Comparison of ENCODE assay signal across 1 cellular context in the genomic region with DNA sequence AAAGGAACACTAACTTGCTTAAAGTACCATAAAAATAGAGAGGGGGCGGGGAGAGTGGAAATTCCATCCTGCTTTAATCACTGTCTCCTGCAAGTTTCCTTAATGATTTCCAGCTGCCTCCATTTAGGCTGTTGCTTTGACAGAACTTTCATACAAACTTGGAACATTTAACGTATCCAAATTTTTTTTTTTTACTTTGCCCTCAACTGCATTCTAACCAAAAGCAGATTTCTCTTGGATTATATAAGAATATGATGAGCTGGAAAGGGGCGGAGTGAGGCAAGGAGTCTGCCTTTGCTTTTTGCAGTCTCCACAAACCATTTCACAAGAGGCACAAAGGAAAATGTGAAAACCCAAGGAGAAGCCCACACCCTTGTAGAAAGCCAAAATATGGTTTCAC.
TF ChIP-seq lines count a peak whose summit lies in the region.

No MANE protein-coding gene starts in this region.

TF ChIP-seq in HepG2, 621 proteins besides CTCF, POLR2A, EP300 and RAD21 (continued from another document):
- no peak for TF ChIP-seq ZNF281 (CRISPR knock-in tag; IDR thresholded peaks at IDR 0.05; ENCODE audit: borderline replicate concordance)
- TF ChIP-seq SMAD1 (CRISPR knock-in tag; IDR thresholded peaks at IDR 0.05; ENCODE audit: borderline replicate concordance, low read depth): no peak
- no peak for TF ChIP-seq HIVEP1 (CRISPR knock-in tag; IDR thresholded peaks at IDR 0.05)
- no peak for TF ChIP-seq LRRFIP1 (CRISPR knock-in tag; conservative IDR thresholded peaks at IDR 0.05)
